In the genomic region with DNA sequence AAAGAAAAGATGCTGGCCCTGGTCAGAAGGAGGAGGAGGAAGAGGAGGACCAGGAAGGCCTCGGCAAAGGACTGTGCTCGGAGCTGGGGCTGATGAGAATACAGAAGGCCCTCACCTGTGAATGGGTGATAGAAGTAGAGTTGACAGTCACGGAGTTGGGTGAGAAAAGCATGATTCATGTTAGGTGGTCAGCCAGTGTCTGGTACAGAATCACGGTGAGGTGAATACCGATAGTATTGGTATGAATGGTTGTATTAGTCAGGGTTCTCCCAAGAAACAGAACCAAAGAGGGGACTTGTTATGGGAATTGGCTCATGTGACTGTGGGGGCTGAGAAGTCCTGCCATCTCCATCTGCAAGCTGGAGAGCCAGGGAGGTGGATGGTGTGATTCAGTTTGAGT, we compare ENCODE assay signal across 20 cellular contexts. TPM values are rescaled to one million over a fixed set of nuclear protein-coding genes. Genes with fewer than 3 reads are reported as not detected.
"Had no signal": no experiment of that assay in that cellular context is flagged by ENCODE, and none has a peak within 500 bp of the region (broad histone marks: within the 10 kb centered on the region; RNA-seq: fewer than 3 reads in every experiment).

No MANE protein-coding gene starts in this region.

- FAIRE-seq: kidney had no signal

- DNase-seq: activated CD4-positive, alpha-beta T cell treated with anti-CD3 and anti-CD28 coated beads for 1 hour; activated CD8-positive, alpha-beta T cell treated with anti-CD3 and anti-CD28 coated beads for 36 hours; activated effector memory CD4-positive, alpha-beta T cell treated with anti-CD3 and anti-CD28 coated beads, Interleukin-2, amount 50 U/mL, for 16 hours; activated naive CD8-positive, alpha-beta T cell treated with anti-CD3 and anti-CD28 coated beads, Interleukin-2, amount 10 ng/mL, durations not matched to agents 7 days and 5 days; body of pancreas; dermis blood vessel endothelial cell; effector CD8-positive, alpha-beta T cell; erythroblast; foreskin keratinocyte; kidney; lower lobe of right lung; naive thymus-derived CD4-positive, alpha-beta T cell; retina; SJCRH30; stimulated activated CD4-positive, alpha-beta T cell treated with anti-CD3 and anti-CD28 coated beads, Interleukin-2, amount 100 ng/mL, for 48 hours; stimulated activated CD8-positive, alpha-beta memory T cell treated with anti-CD3 and anti-CD28 coated beads, Interleukin-4, amount 100 ng/mL, for 48 hours; stimulated activated naive CD4-positive, alpha-beta T cell treated with Interleukin-2 at 50 U/mL for 16 hours; T-helper 1 cell; T-helper 9 cell had no signal

- H3K4me3 ChIP-seq: body of pancreas, lower lobe of right lung, neural progenitor cell, SJCRH30 had no signal

- H3K4me3 Mint-ChIP-seq: activated CD8-positive, alpha-beta T cell treated with anti-CD3 and anti-CD28 coated beads for 36 hours had no signal

- H3K27ac ChIP-seq: body of pancreas, foreskin keratinocyte, lower lobe of right lung, neural progenitor cell, SJCRH30 had no signal

- H3K36me3 Mint-ChIP-seq: activated naive CD8-positive, alpha-beta T cell treated with anti-CD3 and anti-CD28 coated beads, Interleukin-2, amount 10 ng/mL, durations not matched to agents 7 days and 5 days; neural progenitor cell had no signal

- H3K4me1 ChIP-seq: foreskin keratinocyte, neural progenitor cell, SJCRH30 had no signal

- ATAC-seq: body of pancreas; naive thymus-derived CD4-positive, alpha-beta T cell had no signal

- H3K9me3 ChIP-seq: body of pancreas, lower lobe of right lung, SJCRH30 had no signal

- H3K27me3 Mint-ChIP-seq: activated CD8-positive, alpha-beta T cell treated with anti-CD3 and anti-CD28 coated beads for 36 hours; activated naive CD8-positive, alpha-beta T cell treated with anti-CD3 and anti-CD28 coated beads, Interleukin-2, amount 10 ng/mL, durations not matched to agents 7 days and 5 days; naive thymus-derived CD4-positive, alpha-beta T cell had no signal

- H3K36me3 ChIP-seq: lower lobe of right lung, neural progenitor cell, SJCRH30 had no signal

- H3K27me3 ChIP-seq: body of pancreas, foreskin keratinocyte, neural progenitor cell, SJCRH30 had no signal

- H3K9me3 Mint-ChIP-seq: activated CD8-positive, alpha-beta T cell treated with anti-CD3 and anti-CD28 coated beads for 36 hours; activated naive CD8-positive, alpha-beta T cell treated with anti-CD3 and anti-CD28 coated beads, Interleukin-2, amount 10 ng/mL, durations not matched to agents 7 days and 5 days; naive thymus-derived CD4-positive, alpha-beta T cell had no signal

- H3K9ac ChIP-seq: neural progenitor cell had no signal

- H3K4me2 ChIP-seq: neural progenitor cell had no signal

- H2AFZ ChIP-seq: neural progenitor cell had no signal

RNA-seq across cellular contexts. Expression of a gene that starts 57.7 kb away (rescaled TPM):
- polyA plus RNA-seq: naive thymus-derived CD4-positive, alpha-beta T cell had no signal
